ENCODE assay signal across 8 cellular contexts in genomic region chr17:43175213-43176118, GRCh38. TPM values are rescaled to one million over a fixed set of nuclear protein-coding genes. Genes with fewer than 3 reads are reported as not detected.
A peak's percentile ranks its signal among the peaks of the same experiment; 100 is the strongest.
DNase-seq lines count a peak whose midpoint lies in the region; ATAC-seq, FAIRE-seq and TF ChIP-seq lines count a peak whose summit lies in the region.

No MANE protein-coding gene starts in this region.

- H3K27ac ChIP-seq in VCaP (peak overlapping the region; percentile 13), skeletal muscle tissue (ENCODE audit: low read depth, low read length) (peak overlapping the region; percentile 46)

- H3K4me3 ChIP-seq in fibroblast of mammary gland (ENCODE audit: control insufficient read depth, low read depth, low read length) (no peak overlapping the region), skeletal muscle tissue (ENCODE audit: low read length in 3 of 3) (peak overlapping the region in 1 of 3 donors; percentile 4)

- DNase-seq in GM04503 (ENCODE audit: low read depth) = peak; percentile 74
- peak; percentile 63 for DNase-seq in fibroblast of mammary gland (ENCODE audit: low read depth)
- no peak for DNase-seq in GM10248 (ENCODE audit: extremely low spot score)
- DNase-seq in DMS153 (lab: John Stamatoyannopoulos, UW) = no peak
- DNase-seq in GM19239 (ENCODE audit: insufficient read length, low spot score) = no peak

- TF ChIP-seq CTCF in VCaP (conservative IDR thresholded peaks at IDR 0.05) = no peak
- no peak for TF ChIP-seq CTCF in fibroblast of mammary gland (conservative IDR thresholded peaks at IDR 0.05; ENCODE audit: control insufficient read depth, insufficient read depth, low read depth, low read length)
- TF ChIP-seq CTCF in GM10248 (IDR thresholded peaks at IDR 0.05; ENCODE audit: control extremely low read depth, extremely low read depth, low read depth, missing control alignments) = no peak

- H3K27me3 ChIP-seq in skeletal muscle tissue (ENCODE audit: control insufficient read depth in 3 of 3, insufficient read depth in 3 of 3, low read length in 3 of 3) = no peaks in the 10 kb centered on the region

- no peaks in the 10 kb centered on the region for H3K9me3 ChIP-seq in skeletal muscle tissue (ENCODE audit: control insufficient read depth in 3 of 3, low read length in 3 of 3)

- H3K4me1 ChIP-seq in skeletal muscle tissue (ENCODE audit: control insufficient read depth in 3 of 3, insufficient read depth in 3 of 3, low read length in 3 of 3) = peaks cover 31 to 32% (median 31%) of the 10 kb centered on the region in 3 donors

- POLR2A ChIA-PET in GM10248 (lab: Yijun Ruan, JAX) = no interaction called here

- ATAC-seq in GM18873 (IDR thresholded peaks at IDR 0.05; ENCODE audit: low FRiP score, unreplicated experiment) = no peak

- CTCF ChIA-PET in GM10248 (lab: Yijun Ruan, JAX) = no interaction called here

- peak overlapping the region; percentile 13 to 46 (median 15) for H3K9ac ChIP-seq in skeletal muscle tissue (ENCODE audit: low read depth in 1 of 3, low read length in 3 of 3)

- H3K36me3 ChIP-seq in skeletal muscle tissue (ENCODE audit: control insufficient read depth in 3 of 3, insufficient read depth in 3 of 3, low read length in 3 of 3) = peaks cover 19 to 37% (median 28%) of the 10 kb centered on the region in 3 donors

- FAIRE-seq in GM19239 (lab: Jason Lieb, UNC) = no peak

RNA-seq across cellular contexts. Expression of gene NBR1, which starts 4.5 kb away (rescaled TPM):
- 56.9 TPM for total RNA-seq in skeletal muscle tissue

RNA-seq across cellular contexts. Expression of gene TMEM106A, which starts 36.2 kb away (rescaled TPM):
- total RNA-seq in skeletal muscle tissue = 5.2 TPM

RNA-seq across cellular contexts. Expression of gene BRCA1, which starts 50.3 kb away (rescaled TPM):
- total RNA-seq in skeletal muscle tissue = 17.2 TPM

RNA-seq across cellular contexts. Expression of gene CCDC200, which starts 53.0 kb away (rescaled TPM):
- total RNA-seq in skeletal muscle tissue = not detected

RNA-seq across cellular contexts. Expression of gene RNU2-1, which starts 58.3 kb away (rescaled TPM):
- not detected for total RNA-seq in skeletal muscle tissue

Comparison
In these comparisons a context has a peak if more than half of its experiments do, and no peak if none do; other contexts are left out.
1. DNase-seq: peak in GM04503 (single experiment) and fibroblast of mammary gland (single experiment); none in GM10248 (single experiment), DMS153 (single experiment) and GM19239 (single experiment).